ENCODE assay signal across 8 cellular contexts in genomic region chr2:161063074-161063945, GRCh38.
DNase-seq lines count a peak whose midpoint lies in the region; ATAC-seq lines count a peak whose summit lies in the region.

No MANE protein-coding gene starts in this region.

- peak; percentile 95 for ATAC-seq in GM18907 (IDR thresholded peaks at IDR 0.05; ENCODE audit: unreplicated experiment)
- peak; percentile 91 for ATAC-seq in HG03139 (IDR thresholded peaks at IDR 0.05; ENCODE audit: unreplicated experiment)
- peak; percentile 78 for ATAC-seq in left colon

- DNase-seq in AG20443 (ENCODE audit: low spot score) (peak; percentile 84), NCI-H2227 (lab: John Stamatoyannopoulos, UW; ENCODE audit: unreplicated experiment) (peak; percentile 94), cerebellar cortex (ENCODE audit: low spot score) (peak; percentile 85), left colon (peak; percentile 66 to 69)
- peak in 3 of 4 experiments; percentile 12 to 32 (median 13) for DNase-seq in activated CD4-positive, CD25-positive, alpha-beta regulatory T cell (lab: John Stamatoyannopoulos, UW)
- peak; percentile 69 to 70 for DNase-seq in stimulated activated CD4-positive, alpha-beta T cell treated with anti-CD3 and anti-CD28 coated beads, Interleukin-2, amount 100 ng/mL, for 24 hours

- intact Hi-C loops in left colon (cut with DNase I, micrococcal nuclease) = loop anchor here in 1 of 2 donors (10.0 kb wide), 1 partner anchor 959 kb away; no protein-coding TSS in a partner anchor

Comparison
In these comparisons a context has a peak if more than half of its experiments do, and no peak if none do; other contexts are left out.
1. Peak in every context shown above with its lines: DNase-seq and ATAC-seq.
2. DNase-seq: peak in every context shown above with its lines; median percentile 94 in NCI-H2227; 85 in cerebellar cortex; 84 in AG20443; 70 in stimulated activated CD4-positive, alpha-beta T cell treated with anti-CD3 and anti-CD28 coated beads, Interleukin-2, amount 100 ng/mL, for 24 hours; 68 in left colon; 13 in activated CD4-positive, CD25-positive, alpha-beta regulatory T cell.